23 cellular contexts compared by ENCODE assay signal in the genomic region with DNA sequence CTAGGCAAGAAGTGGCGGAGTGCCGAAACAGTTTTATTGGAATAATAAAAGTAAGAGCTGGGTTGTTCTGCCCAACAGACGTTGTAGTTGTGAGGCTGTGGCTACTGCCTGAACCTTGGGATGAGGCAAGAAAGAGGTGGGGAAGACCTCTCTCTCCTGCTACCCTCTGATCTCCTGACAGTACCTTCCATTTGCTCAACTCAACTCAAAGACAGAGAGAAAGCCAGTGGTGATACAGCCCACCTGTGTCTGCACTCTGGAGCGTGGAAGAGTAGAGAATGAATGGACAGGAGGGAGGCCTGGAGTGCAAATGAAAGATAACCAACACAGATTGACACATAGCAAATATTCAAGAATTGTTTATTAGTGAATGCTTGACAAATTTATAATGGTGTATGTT.
DNase-seq lines count a peak whose midpoint lies in the region; ATAC-seq and TF ChIP-seq lines count a peak whose summit lies in the region.
"Had no signal": no experiment of that assay in that cellular context is flagged by ENCODE, and none has a peak within 500 bp of the region (broad histone marks: within the 10 kb centered on the region; RNA-seq: fewer than 3 reads in every experiment).

No MANE protein-coding gene starts in this region.

- intact Hi-C loops in activated CD8-positive, alpha-beta T cell treated with anti-CD3 and anti-CD28 coated beads for 36 hours (cut with micrococcal nuclease) = no loop called here

- H3K27me3 Mint-ChIP-seq in activated CD8-positive, alpha-beta T cell treated with anti-CD3 and anti-CD28 coated beads, Interleukin-2, amount 10 ng/mL, durations not matched to agents 7 days and 5 days (ENCODE audit: low read depth) = no peaks in the 10 kb centered on the region
- no peaks in the 10 kb centered on the region for H3K27me3 Mint-ChIP-seq in activated CD8-positive, alpha-beta T cell treated with anti-CD3 and anti-CD28 coated beads for 36 hours
- no peaks in the 10 kb centered on the region for H3K27me3 Mint-ChIP-seq in activated naive CD4-positive, alpha-beta T cell treated with anti-CD3 and anti-CD28 coated beads, Interleukin-2, amount 50 U/mL, for 24 hours
- H3K27me3 Mint-ChIP-seq in stimulated activated naive CD8-positive, alpha-beta T cell treated with anti-CD3 and anti-CD28 coated beads, Interleukin-15, amount 100 ng/mL, for 72 hours = no peaks in the 10 kb centered on the region
- H3K27me3 Mint-ChIP-seq: CD4-positive, alpha-beta T cell had no signal

- H3K4me1 Mint-ChIP-seq in activated CD8-positive, alpha-beta T cell treated with anti-CD3 and anti-CD28 coated beads, Interleukin-2, amount 10 ng/mL, durations not matched to agents 7 days and 5 days (ENCODE audit: low read depth) = no peaks in the 10 kb centered on the region
- H3K4me1 Mint-ChIP-seq in activated CD8-positive, alpha-beta T cell treated with anti-CD3 and anti-CD28 coated beads for 36 hours (ENCODE audit: low read depth) = no peaks in the 10 kb centered on the region
- no peaks in the 10 kb centered on the region for H3K4me1 Mint-ChIP-seq in activated naive CD4-positive, alpha-beta T cell treated with anti-CD3 and anti-CD28 coated beads, Interleukin-2, amount 50 U/mL, for 24 hours
- no peaks in the 10 kb centered on the region for H3K4me1 Mint-ChIP-seq in stimulated activated naive CD8-positive, alpha-beta T cell treated with anti-CD3 and anti-CD28 coated beads, Interleukin-15, amount 100 ng/mL, for 72 hours
- H3K4me1 Mint-ChIP-seq: CD14-positive monocyte; CD8-positive, alpha-beta memory T cell; GM23338; H9 had no signal

- TF ChIP-seq CTCF in activated CD8-positive, alpha-beta T cell treated with anti-CD3 and anti-CD28 coated beads for 36 hours (IDR thresholded peaks at IDR 0.05) = no peak

- POLR2A ChIA-PET in activated CD8-positive, alpha-beta T cell treated with anti-CD3 and anti-CD28 coated beads, Interleukin-2, amount 10 ng/mL, durations not matched to agents 7 days and 5 days (lab: Charles Lee) = no interaction called here
- POLR2A ChIA-PET in activated CD8-positive, alpha-beta T cell treated with anti-CD3 and anti-CD28 coated beads for 36 hours (lab: Charles Lee) = no interaction called here

- peak; percentile 27 for ATAC-seq in activated CD8-positive, alpha-beta T cell treated with anti-CD3 and anti-CD28 coated beads, Interleukin-2, amount 10 ng/mL, durations not matched to agents 7 days and 5 days
- no peak for ATAC-seq in activated CD8-positive, alpha-beta T cell treated with anti-CD3 and anti-CD28 coated beads for 36 hours
- ATAC-seq in stimulated activated naive CD8-positive, alpha-beta T cell treated with anti-CD3 and anti-CD28 coated beads, Interleukin-15, amount 100 ng/mL, for 72 hours = peak; percentile 35
- ATAC-seq in stimulated activated naive CD8-positive, alpha-beta T cell treated with anti-CD3 and anti-CD28 coated beads, Interleukin-15, Interleukin-2, amounts not matched to agents 100 U/mL and 50 U/mL, for 24 hours = no peak
- ATAC-seq: A549, GM23338, HCT116 had no signal

- no peak overlapping the region for H3K27ac ChIP-seq in substantia nigra (ENCODE audit: low read depth, low read length, poor library complexity, severe bottlenecking)
- H3K27ac ChIP-seq: A549; BLaER1 treated with 17β-estradiol and CSF1 and Interleukin-3, amounts not matched to agents 10 nM and 100 nM had no signal

- no peaks in the 10 kb centered on the region for H3K9me3 Mint-ChIP-seq in activated CD8-positive, alpha-beta T cell treated with anti-CD3 and anti-CD28 coated beads, Interleukin-2, amount 10 ng/mL, durations not matched to agents 7 days and 5 days (ENCODE audit: insufficient read depth)
- no peaks in the 10 kb centered on the region for H3K9me3 Mint-ChIP-seq in activated CD8-positive, alpha-beta T cell treated with anti-CD3 and anti-CD28 coated beads for 36 hours
- H3K9me3 Mint-ChIP-seq in activated naive CD4-positive, alpha-beta T cell treated with anti-CD3 and anti-CD28 coated beads, Interleukin-2, amount 50 U/mL, for 24 hours = no peaks in the 10 kb centered on the region
- H3K9me3 Mint-ChIP-seq in stimulated activated naive CD8-positive, alpha-beta T cell treated with anti-CD3 and anti-CD28 coated beads, Interleukin-15, amount 100 ng/mL, for 72 hours = no peaks in the 10 kb centered on the region
- H3K9me3 Mint-ChIP-seq: CD4-positive, alpha-beta T cell; CD8-positive, alpha-beta memory T cell; GM23338; H9 had no signal

- no peak overlapping the region for H3K4me3 Mint-ChIP-seq in activated CD8-positive, alpha-beta T cell treated with anti-CD3 and anti-CD28 coated beads, Interleukin-2, amount 10 ng/mL, durations not matched to agents 7 days and 5 days
- no peak overlapping the region for H3K4me3 Mint-ChIP-seq in activated CD8-positive, alpha-beta T cell treated with anti-CD3 and anti-CD28 coated beads for 36 hours
- H3K4me3 Mint-ChIP-seq in activated naive CD4-positive, alpha-beta T cell treated with anti-CD3 and anti-CD28 coated beads, Interleukin-2, amount 50 U/mL, for 24 hours = no peak overlapping the region
- H3K4me3 Mint-ChIP-seq in stimulated activated naive CD8-positive, alpha-beta T cell treated with anti-CD3 and anti-CD28 coated beads, Interleukin-15, amount 100 ng/mL, for 72 hours = no peak overlapping the region
- H3K4me3 Mint-ChIP-seq: CD14-positive monocyte; CD4-positive, alpha-beta T cell; CD8-positive, alpha-beta memory T cell; GM23338; H9 had no signal

- CTCF ChIA-PET in activated CD8-positive, alpha-beta T cell treated with anti-CD3 and anti-CD28 coated beads, Interleukin-2, amount 10 ng/mL, durations not matched to agents 7 days and 5 days (lab: Charles Lee) = no interaction called here
- CTCF ChIA-PET in activated CD8-positive, alpha-beta T cell treated with anti-CD3 and anti-CD28 coated beads for 36 hours (lab: Charles Lee) = interaction anchor here (0.9 kb wide), 1 partner anchor 809 kb away, joined by 3 read pairs; no protein-coding TSS in a partner anchor

- no peaks in the 10 kb centered on the region for H3K36me3 Mint-ChIP-seq in activated CD8-positive, alpha-beta T cell treated with anti-CD3 and anti-CD28 coated beads, Interleukin-2, amount 10 ng/mL, durations not matched to agents 7 days and 5 days (ENCODE audit: low read depth)
- no peaks in the 10 kb centered on the region for H3K36me3 Mint-ChIP-seq in activated CD8-positive, alpha-beta T cell treated with anti-CD3 and anti-CD28 coated beads for 36 hours (ENCODE audit: low read depth)
- H3K36me3 Mint-ChIP-seq in activated naive CD4-positive, alpha-beta T cell treated with anti-CD3 and anti-CD28 coated beads, Interleukin-2, amount 50 U/mL, for 24 hours = no peaks in the 10 kb centered on the region
- H3K36me3 Mint-ChIP-seq: CD14-positive monocyte; CD8-positive, alpha-beta memory T cell had no signal

- no peak overlapping the region for H3K27ac Mint-ChIP-seq in activated CD8-positive, alpha-beta T cell treated with anti-CD3 and anti-CD28 coated beads, Interleukin-2, amount 10 ng/mL, durations not matched to agents 7 days and 5 days
- H3K27ac Mint-ChIP-seq in activated CD8-positive, alpha-beta T cell treated with anti-CD3 and anti-CD28 coated beads for 36 hours = no peak overlapping the region
- H3K27ac Mint-ChIP-seq in activated naive CD4-positive, alpha-beta T cell treated with anti-CD3 and anti-CD28 coated beads, Interleukin-2, amount 50 U/mL, for 24 hours = peak overlapping the region; percentile 63
- no peak overlapping the region for H3K27ac Mint-ChIP-seq in stimulated activated naive CD8-positive, alpha-beta T cell treated with anti-CD3 and anti-CD28 coated beads, Interleukin-15, amount 100 ng/mL, for 72 hours
- H3K27ac Mint-ChIP-seq: CD4-positive, alpha-beta T cell; CD8-positive, alpha-beta memory T cell; GM23338 had no signal

- no peak for DNase-seq in activated CD8-positive, alpha-beta T cell treated with anti-CD3 and anti-CD28 coated beads, Interleukin-2, amount 10 ng/mL, durations not matched to agents 7 days and 5 days
- DNase-seq in activated CD8-positive, alpha-beta T cell treated with anti-CD3 and anti-CD28 coated beads for 36 hours = no peak
- DNase-seq in activated naive CD4-positive, alpha-beta T cell treated with Interleukin-2 at 50 U/mL for 16 hours = no peak
- DNase-seq in stimulated activated naive CD8-positive, alpha-beta T cell treated with anti-CD3 and anti-CD28 coated beads, Interleukin-15, amount 100 ng/mL, for 72 hours = no peak
- no peak for DNase-seq in stimulated activated naive CD8-positive, alpha-beta T cell treated with anti-CD3 and anti-CD28 coated beads, Interleukin-15, Interleukin-2, amounts not matched to agents 100 U/mL and 50 U/mL, for 24 hours
- DNase-seq in substantia nigra (lab: John Stamatoyannopoulos, UW) = no peak
- DNase-seq: 8988T; ACHN; AML-193; BE2C; CD4-positive, alpha-beta T cell; CD8-positive, alpha-beta memory T cell; DMS 273 treated with DMSO at 0.1 percent for 48 hours; DMS79; EL; GDM1; H9 had no signal

Comparison
In these comparisons a context has a peak if more than half of its experiments do, and no peak if none do; other contexts are left out.
1. ATAC-seq: peak in activated CD8-positive, alpha-beta T cell treated with anti-CD3 and anti-CD28 coated beads, Interleukin-2, amount 10 ng/mL, durations not matched to agents 7 days and 5 days (single experiment) and stimulated activated naive CD8-positive, alpha-beta T cell treated with anti-CD3 and anti-CD28 coated beads, Interleukin-15, amount 100 ng/mL, for 72 hours (single experiment); none in activated CD8-positive, alpha-beta T cell treated with anti-CD3 and anti-CD28 coated beads for 36 hours (single experiment) and stimulated activated naive CD8-positive, alpha-beta T cell treated with anti-CD3 and anti-CD28 coated beads, Interleukin-15, Interleukin-2, amounts not matched to agents 100 U/mL and 50 U/mL, for 24 hours (single experiment).